Comparison of ENCODE assay signal across 21 cellular contexts in the genomic region with DNA sequence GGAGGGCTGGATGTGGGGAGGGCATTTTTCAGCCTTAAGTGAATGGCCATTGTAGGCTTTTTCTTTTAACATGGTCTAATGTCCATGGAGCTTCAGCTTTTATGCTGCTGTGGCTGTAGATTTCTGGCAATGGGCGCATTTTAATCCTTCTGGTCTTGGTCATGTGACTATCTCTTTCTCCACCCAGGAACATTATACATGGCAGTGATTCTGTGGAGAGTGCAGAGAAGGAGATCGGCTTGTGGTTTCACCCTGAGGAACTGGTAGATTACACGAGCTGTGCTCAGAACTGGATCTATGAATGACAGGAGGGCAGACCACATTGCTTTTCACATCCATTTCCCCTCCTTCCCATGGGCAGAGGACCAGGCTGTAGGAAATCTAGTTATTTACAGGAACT.
"Had no signal": no experiment of that assay in that cellular context is flagged by ENCODE, and none has a peak within 500 bp of the region (broad histone marks: within the 10 kb centered on the region; RNA-seq: fewer than 3 reads in every experiment).

No MANE protein-coding gene starts in this region.

- DNase-seq: activated CD4-positive, alpha-beta T cell treated with anti-CD3 and anti-CD28 coated beads, Interleukin-2, amount 50 U/mL, for 1 hour; activated naive CD8-positive, alpha-beta T cell treated with anti-CD3 and anti-CD28 coated beads, Interleukin-2, amount 10 ng/mL, durations not matched to agents 7 days and 5 days; amygdala; cortex of kidney; endodermal cell; heart left ventricle; islet precursor cell; left cardiac atrium; mesenchymal stem cell; mucosa of descending colon; nephron progenitor cell; right lobe of liver; stimulated activated CD4-positive, alpha-beta T cell treated with anti-CD3 and anti-CD28 coated beads, Interleukin-1b, Interleukin-23, amount 100 ng/mL, for 48 hours; SW 1271; T-helper 2 cell; tibial artery had no signal

- H3K4me1 ChIP-seq: right lobe of liver had no signal

- H3K27ac ChIP-seq: cardiac muscle cell, epithelial cell of prostate, heart left ventricle, right lobe of liver, skin epidermis, tibial artery had no signal

- H3K4me3 ChIP-seq: cardiac muscle cell, heart left ventricle, mucosa of descending colon, right lobe of liver, skin epidermis, tibial artery had no signal

- H3K9me3 Mint-ChIP-seq: activated naive CD8-positive, alpha-beta T cell treated with anti-CD3 and anti-CD28 coated beads, Interleukin-2, amount 10 ng/mL, durations not matched to agents 7 days and 5 days; activated T-helper 17 cell treated with anti-CD3 and anti-CD28 coated beads, Interleukin-2, amount 50 U/mL, for 72 hours; endodermal cell; nephron progenitor cell; stimulated activated naive CD8-positive, alpha-beta T cell treated with anti-CD3 and anti-CD28 coated beads, Interleukin-15, Interleukin-2, amounts not matched to agents 100 ng/mL and 50 ng/mL, for 24 hours had no signal

- H3K9me3 ChIP-seq: heart left ventricle, mucosa of descending colon, right lobe of liver, tibial artery had no signal

- H3K27me3 Mint-ChIP-seq: activated naive CD8-positive, alpha-beta T cell treated with anti-CD3 and anti-CD28 coated beads, Interleukin-2, amount 10 ng/mL, durations not matched to agents 7 days and 5 days; activated T-helper 17 cell treated with anti-CD3 and anti-CD28 coated beads, Interleukin-2, amount 50 U/mL, for 72 hours; stimulated activated naive CD8-positive, alpha-beta T cell treated with anti-CD3 and anti-CD28 coated beads, Interleukin-15, Interleukin-2, amounts not matched to agents 100 ng/mL and 50 ng/mL, for 24 hours had no signal

- H3K27ac Mint-ChIP-seq: activated naive CD8-positive, alpha-beta T cell treated with anti-CD3 and anti-CD28 coated beads, Interleukin-2, amount 10 ng/mL, durations not matched to agents 7 days and 5 days; endodermal cell; nephron progenitor cell; stimulated activated naive CD8-positive, alpha-beta T cell treated with anti-CD3 and anti-CD28 coated beads, Interleukin-15, Interleukin-2, amounts not matched to agents 100 ng/mL and 50 ng/mL, for 24 hours had no signal

- H3K27me3 ChIP-seq: cardiac muscle cell, heart left ventricle, right lobe of liver, tibial artery had no signal

- H3K4me3 Mint-ChIP-seq: activated naive CD8-positive, alpha-beta T cell treated with anti-CD3 and anti-CD28 coated beads, Interleukin-2, amount 10 ng/mL, durations not matched to agents 7 days and 5 days; activated T-helper 17 cell treated with anti-CD3 and anti-CD28 coated beads, Interleukin-2, amount 50 U/mL, for 72 hours; endodermal cell; nephron progenitor cell; stimulated activated naive CD8-positive, alpha-beta T cell treated with anti-CD3 and anti-CD28 coated beads, Interleukin-15, Interleukin-2, amounts not matched to agents 100 ng/mL and 50 ng/mL, for 24 hours had no signal

- ATAC-seq: activated T-helper 17 cell treated with anti-CD3 and anti-CD28 coated beads, Interleukin-2, amount 50 U/mL, for 72 hours; heart left ventricle; left cardiac atrium; mucosa of descending colon; right lobe of liver had no signal
